Comparison of ENCODE assay signal across 3 cellular contexts in genomic region chr17:76421054-76421427, GRCh38.
TF ChIP-seq lines count a peak whose summit lies in the region.

No MANE protein-coding gene starts in this region.

TF ChIP-seq in SK-N-SH, 30 proteins besides CTCF, POLR2A, EP300 and RAD21:
- TF ChIP-seq MXI1 (IDR thresholded peaks at IDR 0.05; ENCODE audit: low read depth, low read length), result peak; percentile 54; the same call in 1 of the 2 replicates
- TF ChIP-seq, protein P1, sequence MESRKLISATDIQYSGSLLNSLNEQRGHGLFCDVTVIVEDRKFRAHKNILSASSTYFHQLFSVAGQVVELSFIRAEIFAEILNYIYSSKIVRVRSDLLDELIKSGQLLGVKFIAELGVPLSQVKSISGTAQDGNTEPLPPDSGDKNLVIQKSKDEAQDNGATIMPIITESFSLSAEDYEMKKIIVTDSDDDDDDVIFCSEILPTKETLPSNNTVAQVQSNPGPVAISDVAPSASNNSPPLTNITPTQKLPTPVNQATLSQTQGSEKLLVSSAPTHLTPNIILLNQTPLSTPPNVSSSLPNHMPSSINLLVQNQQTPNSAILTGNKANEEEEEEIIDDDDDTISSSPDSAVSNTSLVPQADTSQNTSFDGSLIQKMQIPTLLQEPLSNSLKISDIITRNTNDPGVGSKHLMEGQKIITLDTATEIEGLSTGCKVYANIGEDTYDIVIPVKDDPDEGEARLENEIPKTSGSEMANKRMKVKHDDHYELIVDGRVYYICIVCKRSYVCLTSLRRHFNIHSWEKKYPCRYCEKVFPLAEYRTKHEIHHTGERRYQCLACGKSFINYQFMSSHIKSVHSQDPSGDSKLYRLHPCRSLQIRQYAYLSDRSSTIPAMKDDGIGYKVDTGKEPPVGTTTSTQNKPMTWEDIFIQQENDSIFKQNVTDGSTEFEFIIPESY (IDR thresholded peaks at IDR 0.05; ENCODE audit: borderline replicate concordance, low read depth), result no peak
TF ChIP-seq in SK-N-SH: peak in this region for 1.

TF ChIP-seq in SK-N-SH treated with all-trans-retinoic acid at 6 μM for 48 hours, 23 proteins besides CTCF, POLR2A, EP300 and RAD21:
- no peak for TF ChIP-seq ZNF70 (CRISPR knock-in tag; IDR thresholded peaks at IDR 0.05)
- TF ChIP-seq RARB (CRISPR knock-in tag; IDR thresholded peaks at IDR 0.05), result no peak
- no peak for TF ChIP-seq ARNTL (CRISPR knock-in tag; IDR thresholded peaks at IDR 0.05; ENCODE audit: borderline replicate concordance, low read depth)
- no peak for TF ChIP-seq ISL1 (CRISPR knock-in tag; IDR thresholded peaks at IDR 0.05)
- TF ChIP-seq PPARA (CRISPR knock-in tag; IDR thresholded peaks at IDR 0.05; ENCODE audit: borderline replicate concordance), result no peak
- no peak for TF ChIP-seq PATZ1 (CRISPR knock-in tag; IDR thresholded peaks at IDR 0.05; ENCODE audit: borderline replicate concordance)
- no peak for TF ChIP-seq CREB5 (CRISPR knock-in tag; IDR thresholded peaks at IDR 0.05; ENCODE audit: low read depth)
- TF ChIP-seq ZFP3 (CRISPR knock-in tag; IDR thresholded peaks at IDR 0.05), result no peak
- no peak for TF ChIP-seq GLIS3 (CRISPR knock-in tag; IDR thresholded peaks at IDR 0.05)
- TF ChIP-seq TSHZ2 (CRISPR knock-in tag; IDR thresholded peaks at IDR 0.05), result no peak
- TF ChIP-seq TCF4 (CRISPR knock-in tag; IDR thresholded peaks at IDR 0.05; ENCODE audit: borderline replicate concordance), result no peak
- no peak for TF ChIP-seq OSR1 (CRISPR knock-in tag; IDR thresholded peaks at IDR 0.05)

TF ChIP-seq in liver, 16 proteins besides CTCF, POLR2A, EP300 and RAD21:
- no peak for TF ChIP-seq HNF4A (conservative IDR thresholded peaks at IDR 0.05)
- no peak for TF ChIP-seq GABPA (IDR thresholded peaks at IDR 0.05 in 1 of 2, conservative IDR thresholded peaks at IDR 0.05 in 1 of 2)
- TF ChIP-seq NR2F2 (IDR thresholded peaks at IDR 0.05), result no peak
- TF ChIP-seq, protein P2, sequence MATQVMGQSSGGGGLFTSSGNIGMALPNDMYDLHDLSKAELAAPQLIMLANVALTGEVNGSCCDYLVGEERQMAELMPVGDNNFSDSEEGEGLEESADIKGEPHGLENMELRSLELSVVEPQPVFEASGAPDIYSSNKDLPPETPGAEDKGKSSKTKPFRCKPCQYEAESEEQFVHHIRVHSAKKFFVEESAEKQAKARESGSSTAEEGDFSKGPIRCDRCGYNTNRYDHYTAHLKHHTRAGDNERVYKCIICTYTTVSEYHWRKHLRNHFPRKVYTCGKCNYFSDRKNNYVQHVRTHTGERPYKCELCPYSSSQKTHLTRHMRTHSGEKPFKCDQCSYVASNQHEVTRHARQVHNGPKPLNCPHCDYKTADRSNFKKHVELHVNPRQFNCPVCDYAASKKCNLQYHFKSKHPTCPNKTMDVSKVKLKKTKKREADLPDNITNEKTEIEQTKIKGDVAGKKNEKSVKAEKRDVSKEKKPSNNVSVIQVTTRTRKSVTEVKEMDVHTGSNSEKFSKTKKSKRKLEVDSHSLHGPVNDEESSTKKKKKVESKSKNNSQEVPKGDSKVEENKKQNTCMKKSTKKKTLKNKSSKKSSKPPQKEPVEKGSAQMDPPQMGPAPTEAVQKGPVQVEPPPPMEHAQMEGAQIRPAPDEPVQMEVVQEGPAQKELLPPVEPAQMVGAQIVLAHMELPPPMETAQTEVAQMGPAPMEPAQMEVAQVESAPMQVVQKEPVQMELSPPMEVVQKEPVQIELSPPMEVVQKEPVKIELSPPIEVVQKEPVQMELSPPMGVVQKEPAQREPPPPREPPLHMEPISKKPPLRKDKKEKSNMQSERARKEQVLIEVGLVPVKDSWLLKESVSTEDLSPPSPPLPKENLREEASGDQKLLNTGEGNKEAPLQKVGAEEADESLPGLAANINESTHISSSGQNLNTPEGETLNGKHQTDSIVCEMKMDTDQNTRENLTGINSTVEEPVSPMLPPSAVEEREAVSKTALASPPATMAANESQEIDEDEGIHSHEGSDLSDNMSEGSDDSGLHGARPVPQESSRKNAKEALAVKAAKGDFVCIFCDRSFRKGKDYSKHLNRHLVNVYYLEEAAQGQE (IDR thresholded peaks at IDR 0.05), result peak; percentile 12
- peak in 1 of 2 donors; percentile 20 for TF ChIP-seq RXRA (IDR thresholded peaks at IDR 0.05)
- TF ChIP-seq MAX (IDR thresholded peaks at IDR 0.05), result no peak
- no peak for TF ChIP-seq YY1 (IDR thresholded peaks at IDR 0.05)
- TF ChIP-seq HNF4G (IDR thresholded peaks at IDR 0.05), result no peak
- no peak for TF ChIP-seq SP1 (IDR thresholded peaks at IDR 0.05)
- no peak for TF ChIP-seq JUND (IDR thresholded peaks at IDR 0.05)
- no peak for TF ChIP-seq TAF1 (conservative IDR thresholded peaks at IDR 0.05)
- TF ChIP-seq FOXA1 (IDR thresholded peaks at IDR 0.05), result no peak
- no peak for TF ChIP-seq EGR1 (IDR thresholded peaks at IDR 0.05; ENCODE audit: low read depth in 2 of 2)
- no peak for TF ChIP-seq FOXA2 (IDR thresholded peaks at IDR 0.05)
- TF ChIP-seq, protein P1 (IDR thresholded peaks at IDR 0.05), result no peak
- no peak for TF ChIP-seq ATF3 (IDR thresholded peaks at IDR 0.05)
